Comparison of ENCODE assay signal across 26 cellular contexts in genomic region chr7:55336540-55336939, GRCh38.
"Had no signal": no experiment of that assay in that cellular context is flagged by ENCODE, and none has a peak within 500 bp of the region (broad histone marks: within the 10 kb centered on the region; RNA-seq: fewer than 3 reads in every experiment).

No MANE protein-coding gene starts in this region.

- H3K36me3 ChIP-seq: left ventricle myocardium inferior, ovary, right atrium auricular region, stomach, thyroid gland, transverse colon, upper lobe of left lung, vagina had no signal

- H3K36me3 Mint-ChIP-seq: immature natural killer cell; naive thymus-derived CD4-positive, alpha-beta T cell; natural killer cell treated with Interleukin-12 subunit alpha and Interleukin-12 subunit beta and Interleukin-15 and Interleukin-18, amount 100 ng/mL, for 72 hours; stimulated activated naive B cell treated with anti-CD40 and anti-IgM and Interleukin-4, amounts not matched to agents 10 μg/mL and 1 μg/mL and 100 μg/mL, for 72 hours had no signal

- H3K27ac ChIP-seq: left ventricle myocardium inferior, ovary, right atrium auricular region, skin epidermis, stomach, testis, thyroid gland, transverse colon, upper lobe of left lung, vagina had no signal

- H3K4me3 Mint-ChIP-seq: immature natural killer cell; naive thymus-derived CD4-positive, alpha-beta T cell; natural killer cell treated with Interleukin-12 subunit alpha and Interleukin-12 subunit beta and Interleukin-15 and Interleukin-18, amount 100 ng/mL, for 72 hours; stimulated activated naive B cell treated with anti-CD40 and anti-IgM and Interleukin-4, amounts not matched to agents 10 μg/mL and 1 μg/mL and 100 μg/mL, for 72 hours had no signal

- H3K9me3 Mint-ChIP-seq: immature natural killer cell; naive thymus-derived CD4-positive, alpha-beta T cell; natural killer cell treated with Interleukin-12 subunit alpha and Interleukin-12 subunit beta and Interleukin-15 and Interleukin-18, amount 100 ng/mL, for 72 hours; stimulated activated naive B cell treated with anti-CD40 and anti-IgM and Interleukin-4, amounts not matched to agents 10 μg/mL and 1 μg/mL and 100 μg/mL, for 72 hours had no signal

- H3K9me3 ChIP-seq: left ventricle myocardium inferior, mucosa of descending colon, ovary, right atrium auricular region, stomach, testis, thyroid gland, transverse colon, upper lobe of left lung, vagina had no signal

- DNase-seq: immature natural killer cell; kidney; left ventricle myocardium inferior; mesendoderm; midbrain; mucosa of descending colon; naive thymus-derived CD4-positive, alpha-beta T cell; ovary; stimulated activated CD4-positive, alpha-beta T cell treated with anti-CD3 and anti-CD28 coated beads, Interleukin-12 subunit alpha, Interleukin-12 subunit beta, amount 100 ng/mL, for 4 hours; stimulated activated CD4-positive, alpha-beta T cell treated with anti-CD3 and anti-CD28 coated beads, Interleukin-15, amount 100 ng/mL, for 24 hours; stimulated activated CD4-positive, alpha-beta T cell treated with anti-CD3 and anti-CD28 coated beads, Interleukin-2, amount 100 ng/mL, for 24 hours; stimulated activated CD4-positive, alpha-beta T cell treated with anti-CD3 and anti-CD28 coated beads, Interleukin-4, amount 100 ng/mL, for 1 hour; stimulated activated naive B cell treated with anti-CD40 and anti-IgM and Interleukin-4, amounts not matched to agents 10 μg/mL and 1 μg/mL and 100 μg/mL, for 72 hours; stimulated activated naive CD8-positive, alpha-beta T cell treated with anti-CD3 and anti-CD28 coated beads, Interleukin-15, Interleukin-2, amounts not matched to agents 100 U/mL and 50 U/mL, for 24 hours; stomach; testis; thyroid gland; transverse colon; upper lobe of left lung had no signal

- H3K27ac Mint-ChIP-seq: immature natural killer cell; naive thymus-derived CD4-positive, alpha-beta T cell; natural killer cell treated with Interleukin-12 subunit alpha and Interleukin-12 subunit beta and Interleukin-15 and Interleukin-18, amount 100 ng/mL, for 72 hours; progenitor cell of endocrine pancreas; stimulated activated naive B cell treated with anti-CD40 and anti-IgM and Interleukin-4, amounts not matched to agents 10 μg/mL and 1 μg/mL and 100 μg/mL, for 72 hours had no signal

- H3K4me1 Mint-ChIP-seq: immature natural killer cell; naive thymus-derived CD4-positive, alpha-beta T cell; stimulated activated naive B cell treated with anti-CD40 and anti-IgM and Interleukin-4, amounts not matched to agents 10 μg/mL and 1 μg/mL and 100 μg/mL, for 72 hours had no signal

- H3K4me1 ChIP-seq: left ventricle myocardium inferior, right atrium auricular region, stomach, testis, thyroid gland, transverse colon, upper lobe of left lung, vagina had no signal

- ATAC-seq: mucosa of descending colon; naive thymus-derived CD4-positive, alpha-beta T cell; natural killer cell treated with Interleukin-12 subunit alpha and Interleukin-12 subunit beta and Interleukin-15 and Interleukin-18, amount 100 ng/mL, for 72 hours; sciatic nerve; stimulated activated naive B cell treated with anti-CD40 and anti-IgM and Interleukin-4, amounts not matched to agents 10 μg/mL and 1 μg/mL and 100 μg/mL, for 72 hours; stimulated activated naive CD8-positive, alpha-beta T cell treated with anti-CD3 and anti-CD28 coated beads, Interleukin-15, Interleukin-2, amounts not matched to agents 100 U/mL and 50 U/mL, for 24 hours had no signal

- H3K27me3 Mint-ChIP-seq: progenitor cell of endocrine pancreas had no signal

- H3K4me3 ChIP-seq: left ventricle myocardium inferior, lung, mucosa of descending colon, ovary, right atrium auricular region, skin epidermis, stomach, testis, thyroid gland, transverse colon, upper lobe of left lung, vagina had no signal

- H3K27me3 ChIP-seq: ovary, right atrium auricular region, stomach, testis, thyroid gland, transverse colon, upper lobe of left lung, vagina had no signal
